ENCODE assay signal across 1 cellular context in the genomic region with DNA sequence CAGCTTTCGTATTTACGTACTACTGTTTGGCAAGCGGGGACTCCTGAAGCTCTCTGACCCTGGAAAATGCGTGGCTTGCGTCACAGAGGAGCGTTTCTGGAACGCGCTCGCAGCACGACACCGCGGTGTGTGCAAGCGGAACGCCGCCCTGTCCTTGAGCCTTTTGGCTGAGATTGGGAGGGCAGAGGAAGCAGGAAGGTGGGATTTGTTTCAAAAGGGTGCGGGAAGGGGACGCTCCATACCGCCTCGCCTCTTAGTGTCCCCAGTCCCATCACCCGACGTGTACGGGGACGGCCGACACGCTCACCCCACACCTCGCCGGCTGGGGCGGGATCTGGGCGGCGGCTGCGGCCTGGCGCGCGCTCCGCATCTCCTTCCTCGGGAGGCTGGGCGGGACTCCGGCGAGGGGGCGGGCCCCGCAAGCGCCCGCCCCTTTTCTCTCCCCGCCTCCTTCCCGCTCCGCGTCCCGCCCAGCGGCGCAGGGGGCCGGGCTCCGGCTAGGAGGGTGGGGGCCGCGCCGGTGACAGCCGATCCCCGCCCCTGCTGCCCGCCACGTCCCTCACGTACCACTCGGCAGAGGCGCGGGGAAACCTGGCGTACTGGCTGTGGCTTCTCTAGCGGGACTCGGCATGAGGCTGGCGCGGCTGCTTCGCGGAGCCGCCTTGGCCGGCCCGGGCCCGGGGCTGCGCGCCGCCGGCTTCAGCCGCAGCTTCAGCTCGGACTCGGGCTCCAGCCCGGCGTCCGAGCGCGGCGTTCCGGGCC.
TF ChIP-seq lines count a peak whose summit lies in the region.

A gene (plus strand): TSS at position 569 of the 762 bp plus-strand sequence. CDS start 61 bp downstream, at position 630.

TF ChIP-seq in K562, 482 proteins besides CTCF, POLR2A, EP300 and RAD21 (continued from another document and continues in another):
- TF ChIP-seq, protein P1, sequence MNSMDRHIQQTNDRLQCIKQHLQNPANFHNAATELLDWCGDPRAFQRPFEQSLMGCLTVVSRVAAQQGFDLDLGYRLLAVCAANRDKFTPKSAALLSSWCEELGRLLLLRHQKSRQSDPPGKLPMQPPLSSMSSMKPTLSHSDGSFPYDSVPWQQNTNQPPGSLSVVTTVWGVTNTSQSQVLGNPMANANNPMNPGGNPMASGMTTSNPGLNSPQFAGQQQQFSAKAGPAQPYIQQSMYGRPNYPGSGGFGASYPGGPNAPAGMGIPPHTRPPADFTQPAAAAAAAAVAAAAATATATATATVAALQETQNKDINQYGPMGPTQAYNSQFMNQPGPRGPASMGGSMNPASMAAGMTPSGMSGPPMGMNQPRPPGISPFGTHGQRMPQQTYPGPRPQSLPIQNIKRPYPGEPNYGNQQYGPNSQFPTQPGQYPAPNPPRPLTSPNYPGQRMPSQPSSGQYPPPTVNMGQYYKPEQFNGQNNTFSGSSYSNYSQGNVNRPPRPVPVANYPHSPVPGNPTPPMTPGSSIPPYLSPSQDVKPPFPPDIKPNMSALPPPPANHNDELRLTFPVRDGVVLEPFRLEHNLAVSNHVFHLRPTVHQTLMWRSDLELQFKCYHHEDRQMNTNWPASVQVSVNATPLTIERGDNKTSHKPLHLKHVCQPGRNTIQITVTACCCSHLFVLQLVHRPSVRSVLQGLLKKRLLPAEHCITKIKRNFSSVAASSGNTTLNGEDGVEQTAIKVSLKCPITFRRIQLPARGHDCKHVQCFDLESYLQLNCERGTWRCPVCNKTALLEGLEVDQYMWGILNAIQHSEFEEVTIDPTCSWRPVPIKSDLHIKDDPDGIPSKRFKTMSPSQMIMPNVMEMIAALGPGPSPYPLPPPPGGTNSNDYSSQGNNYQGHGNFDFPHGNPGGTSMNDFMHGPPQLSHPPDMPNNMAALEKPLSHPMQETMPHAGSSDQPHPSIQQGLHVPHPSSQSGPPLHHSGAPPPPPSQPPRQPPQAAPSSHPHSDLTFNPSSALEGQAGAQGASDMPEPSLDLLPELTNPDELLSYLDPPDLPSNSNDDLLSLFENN (IDR thresholded peaks at IDR 0.05; ENCODE audit: low read depth in 2 of 2, low read length in 2 of 2), result peak in 1 of 2 experiments; percentile 47; a peak in 1 of 4 replicates
- TF ChIP-seq TARDBP (IDR thresholded peaks at IDR 0.05) (peak; percentile 64), MTA3 (IDR thresholded peaks at IDR 0.05; ENCODE audit: borderline replicate concordance) (peak; percentile 79; the same call in 1 of the 2 replicates), ZFP1 (CRISPR knock-in tag; IDR thresholded peaks at IDR 0.05) (no peak), PHB (CRISPR knock-in tag; IDR thresholded peaks at IDR 0.05) (no peak; the same call in 1 of the 2 replicates), EZH2 (IDR thresholded peaks at IDR 0.05; ENCODE audit: borderline replicate concordance, low read depth, low read length) (no peak), PPARD (CRISPR knock-in tag; IDR thresholded peaks at IDR 0.05) (no peak), HDAC3 (IDR thresholded peaks at IDR 0.05; ENCODE audit: borderline replicate concordance, partially characterized antibody) (no peak), SAFB (IDR thresholded peaks at IDR 0.05; ENCODE audit: borderline replicate concordance, low read depth, low read length) (peak; percentile 24; the same call in 1 of the 2 replicates), TGIF2 (CRISPR knock-in tag; IDR thresholded peaks at IDR 0.05) (peak; percentile 90), CBX5 (IDR thresholded peaks at IDR 0.05; ENCODE audit: borderline replicate concordance, low read depth) (0 out of 2 replicates have a peak, but pooled peaks have one; percentile 8), RBM14 (IDR thresholded peaks at IDR 0.05; ENCODE audit: borderline replicate concordance, insufficient read depth, low read depth, low read length) (no peak), ZNF224 (CRISPR knock-in tag; IDR thresholded peaks at IDR 0.05) (no peak), SIN3A (IDR thresholded peaks at IDR 0.05; ENCODE audit: borderline replicate concordance in 2 of 2, control insufficient read depth in 1 of 2, low read depth in 2 of 2, low read length in 2 of 2) (peak; percentile 77 to 81; a peak in 3 of 4 replicates), ZBTB7A (IDR thresholded peaks at IDR 0.05; ENCODE audit: borderline replicate concordance, control insufficient read depth, low read depth, low read length) (peak; percentile 60; the same call in 1 of the 2 replicates), ZNF699 (CRISPR knock-in tag; IDR thresholded peaks at IDR 0.05; ENCODE audit: insufficient replicate concordance) (no peak)
- TF ChIP-seq, protein P2, sequence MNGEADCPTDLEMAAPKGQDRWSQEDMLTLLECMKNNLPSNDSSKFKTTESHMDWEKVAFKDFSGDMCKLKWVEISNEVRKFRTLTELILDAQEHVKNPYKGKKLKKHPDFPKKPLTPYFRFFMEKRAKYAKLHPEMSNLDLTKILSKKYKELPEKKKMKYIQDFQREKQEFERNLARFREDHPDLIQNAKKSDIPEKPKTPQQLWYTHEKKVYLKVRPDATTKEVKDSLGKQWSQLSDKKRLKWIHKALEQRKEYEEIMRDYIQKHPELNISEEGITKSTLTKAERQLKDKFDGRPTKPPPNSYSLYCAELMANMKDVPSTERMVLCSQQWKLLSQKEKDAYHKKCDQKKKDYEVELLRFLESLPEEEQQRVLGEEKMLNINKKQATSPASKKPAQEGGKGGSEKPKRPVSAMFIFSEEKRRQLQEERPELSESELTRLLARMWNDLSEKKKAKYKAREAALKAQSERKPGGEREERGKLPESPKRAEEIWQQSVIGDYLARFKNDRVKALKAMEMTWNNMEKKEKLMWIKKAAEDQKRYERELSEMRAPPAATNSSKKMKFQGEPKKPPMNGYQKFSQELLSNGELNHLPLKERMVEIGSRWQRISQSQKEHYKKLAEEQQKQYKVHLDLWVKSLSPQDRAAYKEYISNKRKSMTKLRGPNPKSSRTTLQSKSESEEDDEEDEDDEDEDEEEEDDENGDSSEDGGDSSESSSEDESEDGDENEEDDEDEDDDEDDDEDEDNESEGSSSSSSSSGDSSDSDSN (IDR thresholded peaks at IDR 0.05; ENCODE audit: borderline replicate concordance in 1 of 2, low read depth in 2 of 2, low read length in 2 of 2), result peak; percentile 33 to 87
- TF ChIP-seq, protein P3, sequence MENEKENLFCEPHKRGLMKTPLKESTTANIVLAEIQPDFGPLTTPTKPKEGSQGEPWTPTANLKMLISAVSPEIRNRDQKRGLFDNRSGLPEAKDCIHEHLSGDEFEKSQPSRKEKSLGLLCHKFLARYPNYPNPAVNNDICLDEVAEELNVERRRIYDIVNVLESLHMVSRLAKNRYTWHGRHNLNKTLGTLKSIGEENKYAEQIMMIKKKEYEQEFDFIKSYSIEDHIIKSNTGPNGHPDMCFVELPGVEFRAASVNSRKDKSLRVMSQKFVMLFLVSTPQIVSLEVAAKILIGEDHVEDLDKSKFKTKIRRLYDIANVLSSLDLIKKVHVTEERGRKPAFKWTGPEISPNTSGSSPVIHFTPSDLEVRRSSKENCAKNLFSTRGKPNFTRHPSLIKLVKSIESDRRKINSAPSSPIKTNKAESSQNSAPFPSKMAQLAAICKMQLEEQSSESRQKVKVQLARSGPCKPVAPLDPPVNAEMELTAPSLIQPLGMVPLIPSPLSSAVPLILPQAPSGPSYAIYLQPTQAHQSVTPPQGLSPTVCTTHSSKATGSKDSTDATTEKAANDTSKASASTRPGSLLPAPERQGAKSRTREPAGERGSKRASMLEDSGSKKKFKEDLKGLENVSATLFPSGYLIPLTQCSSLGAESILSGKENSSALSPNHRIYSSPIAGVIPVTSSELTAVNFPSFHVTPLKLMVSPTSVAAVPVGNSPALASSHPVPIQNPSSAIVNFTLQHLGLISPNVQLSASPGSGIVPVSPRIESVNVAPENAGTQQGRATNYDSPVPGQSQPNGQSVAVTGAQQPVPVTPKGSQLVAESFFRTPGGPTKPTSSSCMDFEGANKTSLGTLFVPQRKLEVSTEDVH (IDR thresholded peaks at IDR 0.05; ENCODE audit: low read depth, partially characterized antibody), result peak; percentile 22
- TF ChIP-seq, protein P4, sequence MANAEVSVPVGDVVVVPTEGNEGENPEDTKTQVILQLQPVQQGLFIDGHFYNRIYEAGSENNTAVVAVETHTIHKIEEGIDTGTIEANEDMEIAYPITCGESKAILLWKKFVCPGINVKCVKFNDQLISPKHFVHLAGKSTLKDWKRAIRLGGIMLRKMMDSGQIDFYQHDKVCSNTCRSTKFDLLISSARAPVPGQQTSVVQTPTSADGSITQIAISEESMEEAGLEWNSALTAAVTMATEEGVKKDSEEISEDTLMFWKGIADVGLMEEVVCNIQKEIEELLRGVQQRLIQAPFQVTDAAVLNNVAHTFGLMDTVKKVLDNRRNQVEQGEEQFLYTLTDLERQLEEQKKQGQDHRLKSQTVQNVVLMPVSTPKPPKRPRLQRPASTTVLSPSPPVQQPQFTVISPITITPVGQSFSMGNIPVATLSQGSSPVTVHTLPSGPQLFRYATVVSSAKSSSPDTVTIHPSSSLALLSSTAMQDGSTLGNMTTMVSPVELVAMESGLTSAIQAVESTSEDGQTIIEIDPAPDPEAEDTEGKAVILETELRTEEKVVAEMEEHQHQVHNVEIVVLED (CRISPR knock-in tag; IDR thresholded peaks at IDR 0.05), result peak; percentile 48
- TF ChIP-seq, protein P5, sequence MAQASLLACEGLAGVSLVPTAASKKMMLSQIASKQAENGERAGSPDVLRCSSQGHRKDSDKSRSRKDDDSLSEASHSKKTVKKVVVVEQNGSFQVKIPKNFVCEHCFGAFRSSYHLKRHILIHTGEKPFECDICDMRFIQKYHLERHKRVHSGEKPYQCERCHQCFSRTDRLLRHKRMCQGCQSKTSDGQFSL (CRISPR knock-in tag; IDR thresholded peaks at IDR 0.05), result no peak
- TF ChIP-seq, protein P5 (tag; IDR thresholded peaks at IDR 0.05), result no peak
- TF ChIP-seq, protein P6, sequence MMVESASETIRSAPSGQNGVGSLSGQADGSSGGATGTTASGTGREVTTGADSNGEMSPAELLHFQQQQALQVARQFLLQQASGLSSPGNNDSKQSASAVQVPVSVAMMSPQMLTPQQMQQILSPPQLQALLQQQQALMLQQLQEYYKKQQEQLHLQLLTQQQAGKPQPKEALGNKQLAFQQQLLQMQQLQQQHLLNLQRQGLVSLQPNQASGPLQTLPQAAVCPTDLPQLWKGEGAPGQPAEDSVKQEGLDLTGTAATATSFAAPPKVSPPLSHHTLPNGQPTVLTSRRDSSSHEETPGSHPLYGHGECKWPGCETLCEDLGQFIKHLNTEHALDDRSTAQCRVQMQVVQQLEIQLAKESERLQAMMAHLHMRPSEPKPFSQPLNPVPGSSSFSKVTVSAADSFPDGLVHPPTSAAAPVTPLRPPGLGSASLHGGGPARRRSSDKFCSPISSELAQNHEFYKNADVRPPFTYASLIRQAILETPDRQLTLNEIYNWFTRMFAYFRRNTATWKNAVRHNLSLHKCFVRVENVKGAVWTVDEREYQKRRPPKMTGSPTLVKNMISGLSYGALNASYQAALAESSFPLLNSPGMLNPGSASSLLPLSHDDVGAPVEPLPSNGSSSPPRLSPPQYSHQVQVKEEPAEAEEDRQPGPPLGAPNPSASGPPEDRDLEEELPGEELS (CRISPR knock-in tag; IDR thresholded peaks at IDR 0.05; ENCODE audit: borderline replicate concordance), result no peak
